In genomic region chr15:45185903-45186770, GRCh38 we compare ENCODE assay signal across 10 cellular contexts. TPM values are rescaled to one million over a fixed set of nuclear protein-coding genes. Genes with fewer than 3 reads are reported as not detected.
DNase-seq lines count a peak whose midpoint lies in the region; ATAC-seq and TF ChIP-seq lines count a peak whose summit lies in the region.
"Had no signal": no experiment of that assay in that cellular context is flagged by ENCODE, and none has a peak within 500 bp of the region (broad histone marks: within the 10 kb centered on the region; RNA-seq: fewer than 3 reads in every experiment).

No MANE protein-coding gene starts in this region.

- no peak for TF ChIP-seq CTCF in GM13977 (IDR thresholded peaks at IDR 0.05; ENCODE audit: extremely low read depth, insufficient read depth, missing control alignments)

- no peaks in the 10 kb centered on the region for H3K9me3 Mint-ChIP-seq in activated T-helper 1 cell treated with anti-CD3 and anti-CD28 coated beads, Interleukin-12 subunit alpha, Interleukin-12 subunit beta, Interleukin-2, Interleukin-4 antibody, amounts not matched to agents 30 ng/mL and 10 ng/mL and 1 ng/mL, durations not matched to agents 14 hours and 24 hours and 36 hours

- ATAC-seq in GM18868 (IDR thresholded peaks at IDR 0.05; ENCODE audit: unreplicated experiment) = no peak
- no peak for ATAC-seq in HG03432 (IDR thresholded peaks at IDR 0.05; ENCODE audit: unreplicated experiment)
- ATAC-seq in HG02870 (IDR thresholded peaks at IDR 0.05; ENCODE audit: unreplicated experiment) = no peak

- peak overlapping the region in 14 of 21 experiments; percentile 30 to 95 (median 80) for H3K27ac ChIP-seq in skin epidermis

- peak overlapping the region; percentile 55 for H3K4me3 ChIP-seq in iPS-11a (ENCODE audit: low read depth, low read length)
- H3K4me3 ChIP-seq in skin epidermis = peak overlapping the region in 3 of 7 experiments; percentile 51 to 68 (median 55)

- peak overlapping the region; percentile 76 for H3K27ac Mint-ChIP-seq in activated T-helper 1 cell treated with anti-CD3 and anti-CD28 coated beads, Interleukin-12 subunit alpha, Interleukin-12 subunit beta, Interleukin-2, Interleukin-4 antibody, amounts not matched to agents 30 ng/mL and 10 ng/mL and 1 ng/mL, durations not matched to agents 14 hours and 24 hours and 36 hours

- H3K4me1 Mint-ChIP-seq in activated T-helper 1 cell treated with anti-CD3 and anti-CD28 coated beads, Interleukin-12 subunit alpha, Interleukin-12 subunit beta, Interleukin-2, Interleukin-4 antibody, amounts not matched to agents 30 ng/mL and 10 ng/mL and 1 ng/mL, durations not matched to agents 14 hours and 24 hours and 36 hours (ENCODE audit: low read depth) = peaks cover 33% of the 10 kb centered on the region

- intact Hi-C loops in activated T-helper 1 cell treated with anti-CD3 and anti-CD28 coated beads, Interleukin-12 subunit alpha, Interleukin-12 subunit beta, Interleukin-2, Interleukin-4 antibody, amounts not matched to agents 30 ng/mL and 10 ng/mL and 1 ng/mL, durations not matched to agents 14 hours and 24 hours and 36 hours (cut with micrococcal nuclease) = no loop called here

- peak overlapping the region; percentile 90 for H3K4me3 Mint-ChIP-seq in activated T-helper 1 cell treated with anti-CD3 and anti-CD28 coated beads, Interleukin-12 subunit alpha, Interleukin-12 subunit beta, Interleukin-2, Interleukin-4 antibody, amounts not matched to agents 30 ng/mL and 10 ng/mL and 1 ng/mL, durations not matched to agents 14 hours and 24 hours and 36 hours

- H3K27me3 Mint-ChIP-seq in activated T-helper 1 cell treated with anti-CD3 and anti-CD28 coated beads, Interleukin-12 subunit alpha, Interleukin-12 subunit beta, Interleukin-2, Interleukin-4 antibody, amounts not matched to agents 30 ng/mL and 10 ng/mL and 1 ng/mL, durations not matched to agents 14 hours and 24 hours and 36 hours (ENCODE audit: insufficient read depth) = peaks cover 9% of the 10 kb centered on the region

- in situ Hi-C loops in GM13977 (cut with MboI; ENCODE audit: low pct_unique_long_range_greater_than_20kb, low sequenced_read_pairs, unreplicated experiment) = no loop called here

- DNase-seq in GM13977 (ENCODE audit: low spot score) (peak; percentile 20), NCI-H2029 treated with DMSO at 0.1 percent for 48 hours (lab: John Stamatoyannopoulos, UW) (no peak)
- no peak for DNase-seq in activated T-helper 1 cell treated with anti-CD3 and anti-CD28 coated beads, Interleukin-12 subunit alpha, Interleukin-12 subunit beta, Interleukin-2, Interleukin-4 antibody, amounts not matched to agents 30 ng/mL and 10 ng/mL and 1 ng/mL, durations not matched to agents 14 hours and 24 hours and 36 hours (ENCODE audit: low spot score)
- DNase-seq: NCI-H1105 treated with DMSO at 0.1 percent for 48 hours had no signal

- H3K36me3 Mint-ChIP-seq in activated T-helper 1 cell treated with anti-CD3 and anti-CD28 coated beads, Interleukin-12 subunit alpha, Interleukin-12 subunit beta, Interleukin-2, Interleukin-4 antibody, amounts not matched to agents 30 ng/mL and 10 ng/mL and 1 ng/mL, durations not matched to agents 14 hours and 24 hours and 36 hours (ENCODE audit: low read depth) = peaks cover 2% of the 10 kb centered on the region

RNA-seq across cellular contexts. Expression of gene SHF, which starts 1.6 kb away (rescaled TPM):
- total RNA-seq in activated T-helper 1 cell treated with anti-CD3 and anti-CD28 coated beads, Interleukin-12 subunit alpha, Interleukin-12 subunit beta, Interleukin-2, Interleukin-4 antibody, amounts not matched to agents 30 ng/mL and 10 ng/mL and 1 ng/mL, durations not matched to agents 14 hours and 24 hours and 36 hours = 14.5 and 16.3 TPM in 2 replicates

RNA-seq across cellular contexts. Expression of gene DUOX1, which starts 56.3 kb away (rescaled TPM):
- 0.10 and 0.13 TPM in 2 replicates for total RNA-seq in activated T-helper 1 cell treated with anti-CD3 and anti-CD28 coated beads, Interleukin-12 subunit alpha, Interleukin-12 subunit beta, Interleukin-2, Interleukin-4 antibody, amounts not matched to agents 30 ng/mL and 10 ng/mL and 1 ng/mL, durations not matched to agents 14 hours and 24 hours and 36 hours
- total RNA-seq: lung microvascular endothelial cell had no signal

RNA-seq across cellular contexts. Expression of gene DUOXA1, which starts 56.5 kb away (rescaled TPM):
- 0.37 TPM in 1 of 2 replicates, not detected in the other for total RNA-seq in activated T-helper 1 cell treated with anti-CD3 and anti-CD28 coated beads, Interleukin-12 subunit alpha, Interleukin-12 subunit beta, Interleukin-2, Interleukin-4 antibody, amounts not matched to agents 30 ng/mL and 10 ng/mL and 1 ng/mL, durations not matched to agents 14 hours and 24 hours and 36 hours
- total RNA-seq: lung microvascular endothelial cell had no signal
